10 cellular contexts compared by ENCODE assay signal in the genomic region with DNA sequence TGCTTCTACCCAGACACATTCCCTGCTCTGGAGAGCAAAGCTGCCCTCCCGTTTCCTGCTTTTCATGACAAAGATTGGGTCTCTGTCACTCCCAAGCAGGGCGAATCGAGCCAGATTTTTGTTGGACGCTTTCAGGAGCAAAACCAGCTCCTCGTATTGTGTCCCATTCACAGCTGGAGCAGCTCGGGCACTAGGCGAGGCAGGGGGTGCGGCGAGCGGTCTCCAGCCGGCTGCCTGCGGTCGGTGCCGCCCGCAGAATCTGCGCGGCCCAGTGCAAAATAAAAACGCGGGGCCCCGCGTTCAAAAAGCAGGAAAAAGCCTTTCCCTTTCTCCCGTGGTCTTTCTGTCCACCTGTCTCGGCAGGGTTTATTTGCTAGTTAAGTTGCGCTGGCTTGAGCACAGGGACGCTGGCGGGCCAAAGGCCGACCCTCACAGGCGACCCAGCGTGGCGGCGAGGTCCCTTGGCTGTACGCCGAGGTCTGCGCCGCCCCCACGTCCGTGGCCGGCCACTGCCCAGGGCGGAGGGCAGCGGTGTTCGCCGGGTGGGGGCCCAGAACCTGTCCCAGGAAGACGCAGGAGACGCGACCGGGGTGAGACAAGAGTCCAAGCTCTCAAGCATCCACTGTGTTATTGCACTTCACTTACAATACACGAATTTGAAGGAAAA.
DNase-seq lines count a peak whose midpoint lies in the region; ATAC-seq and TF ChIP-seq lines count a peak whose summit lies in the region.
"Had no signal": no experiment of that assay in that cellular context is flagged by ENCODE, and none has a peak within 500 bp of the region (broad histone marks: within the 10 kb centered on the region; RNA-seq: fewer than 3 reads in every experiment).

No MANE protein-coding gene starts in this region.

- H4K20me1 ChIP-seq in GM23338 (replicated peaks; ENCODE audit: insufficient read depth) = no peaks in the 10 kb centered on the region

- peaks cover 39% of the 10 kb centered on the region for H3K27me3 ChIP-seq in GM23338 (ENCODE audit: insufficient read depth)
- H3K27me3 ChIP-seq in iPS-15b (ENCODE audit: control insufficient read depth, insufficient read depth, low read length) = peaks cover 36% of the 10 kb centered on the region

- H3K36me3 Mint-ChIP-seq in GM23338 (ENCODE audit: low read depth) = no peaks in the 10 kb centered on the region

- peaks cover 11% of the 10 kb centered on the region for H3K4me1 ChIP-seq in GM23338 (ENCODE audit: insufficient read depth)
- H3K4me1 ChIP-seq in iPS-15b (ENCODE audit: control insufficient read depth, insufficient read depth, low read length) = peaks cover 3% of the 10 kb centered on the region

- no peaks in the 10 kb centered on the region; the same call in 2 of the 3 replicates for H3K9me3 Mint-ChIP-seq in GM23338

- H3K4me3 Mint-ChIP-seq in GM23338 = peak overlapping the region; percentile 79

- peak overlapping the region; percentile 98 for H2AFZ ChIP-seq in GM23338

- peaks cover 18% of the 10 kb centered on the region for H3K27me3 Mint-ChIP-seq in GM23338 (ENCODE audit: insufficient read depth, low read depth, poor library complexity)

- H3K9ac ChIP-seq in iPS-15b (ENCODE audit: low read depth, low read length) = peak overlapping the region; percentile 37

- H3K36me3 ChIP-seq in GM23338 (ENCODE audit: insufficient read depth) (peaks cover 6% of the 10 kb centered on the region; the same call in 1 of the 2 replicates), iPS-15b (ENCODE audit: control insufficient read depth, insufficient read depth, low read length) (no peaks in the 10 kb centered on the region)

- H3K79me2 ChIP-seq in GM23338 (replicated peaks; ENCODE audit: insufficient read depth) = no peaks in the 10 kb centered on the region

- no peak overlapping the region for H3K27ac Mint-ChIP-seq in GM23338

- peak overlapping the region; percentile 96 for H3K4me2 ChIP-seq in GM23338

- H3K4me3 ChIP-seq in GM23338 = peak overlapping the region; percentile 74
- peak overlapping the region; percentile 38 for H3K4me3 ChIP-seq in astrocyte of the spinal cord (ENCODE audit: low read depth, low read length)
- peak overlapping the region; percentile 60 for H3K4me3 ChIP-seq in iPS-15b (ENCODE audit: low read depth, low read length)

- H3K4me1 Mint-ChIP-seq in GM23338 = peaks cover 8% of the 10 kb centered on the region; the same call in 2 of the 3 replicates

- DNase-seq in GM23338 (ENCODE audit: low spot score) (peak; percentile 54), astrocyte of the spinal cord (ENCODE audit: low read depth, low spot score) (peak; percentile 15), sciatic nerve (ENCODE audit: low spot score) (no peak), GF-D8 (lab: John Stamatoyannopoulos, UW) (no peak), midbrain (lab: John Stamatoyannopoulos, UW) (no peak)
- DNase-seq in stimulated activated CD4-positive, alpha-beta T cell treated with anti-CD3 and anti-CD28 coated beads, Interleukin-4, amount 100 ng/mL, for 24 hours = no peak
- no peak for DNase-seq in activated CD4-positive, CD25-positive, alpha-beta regulatory T cell (lab: John Stamatoyannopoulos, UW)
- DNase-seq: foreskin melanocyte, SHP77 treated with DMSO at 0.1 percent for 48 hours had no signal

- no peaks in the 10 kb centered on the region for H3F3A ChIP-seq in GM23338 (replicated peaks; ENCODE audit: low read depth)

- ATAC-seq in GM23338 = peak; percentile 83
- ATAC-seq in sciatic nerve = peak; percentile 60

- H3K27ac ChIP-seq in GM23338 (ENCODE audit: low read depth) = no peak overlapping the region

- 0 out of 2 replicates have a peak, but pooled peaks cover 7% of the 10 kb centered on the region for H3K9me2 ChIP-seq in GM23338 (ENCODE audit: insufficient read depth)

- in situ Hi-C loops in astrocyte of the spinal cord (cut with HindIII; ENCODE audit: low sequenced_read_pairs) = no loop called here

- intact Hi-C loops in sciatic nerve (cut with DNase I) = no loop called here

- H3K9me3 ChIP-seq in iPS-15b (ENCODE audit: control insufficient read depth, insufficient read depth, low read length) = no peaks in the 10 kb centered on the region

- no peak for TF ChIP-seq CTCF in GM23338 (conservative IDR thresholded peaks at IDR 0.05; ENCODE audit: low read depth in 2 of 2)
- no peak for TF ChIP-seq CTCF in astrocyte of the spinal cord (IDR thresholded peaks at IDR 0.05; ENCODE audit: low read depth, low read length)

TF ChIP-seq in GM23338, 12 proteins besides CTCF, POLR2A, EP300 and RAD21 (continues in another document):
- no peak for TF ChIP-seq EZH2phosphoT487 (IDR thresholded peaks at IDR 0.05; ENCODE audit: unreplicated experiment)
- no peak for TF ChIP-seq JUNB (IDR thresholded peaks at IDR 0.05; ENCODE audit: unreplicated experiment)
- no peak for TF ChIP-seq ZNF114 (CRISPR knock-in tag; IDR thresholded peaks at IDR 0.05)
- no peak for TF ChIP-seq CREB1 (CRISPR knock-in tag; IDR thresholded peaks at IDR 0.05; ENCODE audit: low read depth)
- no peak for TF ChIP-seq STAT1 (IDR thresholded peaks at IDR 0.05; ENCODE audit: unreplicated experiment)
- TF ChIP-seq, protein P1, sequence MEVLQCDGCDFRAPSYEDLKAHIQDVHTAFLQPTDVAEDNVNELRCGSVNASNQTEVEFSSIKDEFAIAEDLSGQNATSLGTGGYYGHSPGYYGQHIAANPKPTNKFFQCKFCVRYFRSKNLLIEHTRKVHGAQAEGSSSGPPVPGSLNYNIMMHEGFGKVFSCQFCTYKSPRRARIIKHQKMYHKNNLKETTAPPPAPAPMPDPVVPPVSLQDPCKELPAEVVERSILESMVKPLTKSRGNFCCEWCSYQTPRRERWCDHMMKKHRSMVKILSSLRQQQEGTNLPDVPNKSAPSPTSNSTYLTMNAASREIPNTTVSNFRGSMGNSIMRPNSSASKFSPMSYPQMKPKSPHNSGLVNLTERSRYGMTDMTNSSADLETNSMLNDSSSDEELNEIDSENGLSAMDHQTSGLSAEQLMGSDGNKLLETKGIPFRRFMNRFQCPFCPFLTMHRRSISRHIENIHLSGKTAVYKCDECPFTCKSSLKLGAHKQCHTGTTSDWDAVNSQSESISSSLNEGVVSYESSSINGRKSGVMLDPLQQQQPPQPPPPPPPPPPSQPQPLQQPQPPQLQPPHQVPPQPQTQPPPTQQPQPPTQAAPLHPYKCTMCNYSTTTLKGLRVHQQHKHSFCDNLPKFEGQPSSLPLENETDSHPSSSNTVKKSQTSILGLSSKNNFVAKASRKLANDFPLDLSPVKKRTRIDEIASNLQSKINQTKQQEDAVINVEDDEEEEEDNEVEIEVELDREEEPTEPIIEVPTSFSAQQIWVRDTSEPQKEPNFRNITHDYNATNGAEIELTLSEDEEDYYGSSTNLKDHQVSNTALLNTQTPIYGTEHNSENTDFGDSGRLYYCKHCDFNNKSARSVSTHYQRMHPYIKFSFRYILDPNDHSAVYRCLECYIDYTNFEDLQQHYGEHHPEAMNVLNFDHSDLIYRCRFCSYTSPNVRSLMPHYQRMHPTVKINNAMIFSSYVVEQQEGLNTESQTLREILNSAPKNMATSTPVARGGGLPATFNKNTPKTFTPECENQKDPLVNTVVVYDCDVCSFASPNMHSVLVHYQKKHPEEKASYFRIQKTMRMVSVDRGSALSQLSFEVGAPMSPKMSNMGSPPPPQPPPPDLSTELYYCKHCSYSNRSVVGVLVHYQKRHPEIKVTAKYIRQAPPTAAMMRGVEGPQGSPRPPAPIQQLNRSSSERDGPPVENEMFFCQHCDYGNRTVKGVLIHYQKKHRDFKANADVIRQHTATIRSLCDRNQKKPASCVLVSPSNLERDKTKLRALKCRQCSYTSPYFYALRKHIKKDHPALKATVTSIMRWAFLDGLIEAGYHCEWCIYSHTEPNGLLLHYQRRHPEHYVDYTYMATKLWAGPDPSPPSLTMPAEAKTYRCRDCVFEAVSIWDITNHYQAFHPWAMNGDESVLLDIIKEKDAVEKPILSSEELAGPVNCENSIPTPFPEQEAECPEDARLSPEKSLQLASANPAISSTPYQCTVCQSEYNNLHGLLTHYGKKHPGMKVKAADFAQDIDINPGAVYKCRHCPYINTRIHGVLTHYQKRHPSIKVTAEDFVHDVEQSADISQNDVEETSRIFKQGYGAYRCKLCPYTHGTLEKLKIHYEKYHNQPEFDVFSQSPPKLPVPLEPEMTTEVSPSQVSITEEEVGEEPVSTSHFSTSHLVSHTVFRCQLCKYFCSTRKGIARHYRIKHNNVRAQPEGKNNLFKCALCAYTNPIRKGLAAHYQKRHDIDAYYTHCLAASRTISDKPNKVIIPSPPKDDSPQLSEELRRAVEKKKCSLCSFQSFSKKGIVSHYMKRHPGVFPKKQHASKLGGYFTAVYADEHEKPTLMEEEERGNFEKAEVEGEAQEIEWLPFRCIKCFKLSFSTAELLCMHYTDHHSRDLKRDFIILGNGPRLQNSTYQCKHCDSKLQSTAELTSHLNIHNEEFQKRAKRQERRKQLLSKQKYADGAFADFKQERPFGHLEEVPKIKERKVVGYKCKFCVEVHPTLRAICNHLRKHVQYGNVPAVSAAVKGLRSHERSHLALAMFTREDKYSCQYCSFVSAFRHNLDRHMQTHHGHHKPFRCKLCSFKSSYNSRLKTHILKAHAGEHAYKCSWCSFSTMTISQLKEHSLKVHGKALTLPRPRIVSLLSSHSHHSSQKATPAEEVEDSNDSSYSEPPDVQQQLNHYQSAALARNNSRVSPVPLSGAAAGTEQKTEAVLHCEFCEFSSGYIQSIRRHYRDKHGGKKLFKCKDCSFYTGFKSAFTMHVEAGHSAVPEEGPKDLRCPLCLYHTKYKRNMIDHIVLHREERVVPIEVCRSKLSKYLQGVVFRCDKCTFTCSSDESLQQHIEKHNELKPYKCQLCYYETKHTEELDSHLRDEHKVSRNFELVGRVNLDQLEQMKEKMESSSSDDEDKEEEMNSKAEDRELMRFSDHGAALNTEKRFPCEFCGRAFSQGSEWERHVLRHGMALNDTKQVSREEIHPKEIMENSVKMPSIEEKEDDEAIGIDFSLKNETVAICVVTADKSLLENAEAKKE (CRISPR knock-in tag; IDR thresholded peaks at IDR 0.05) = no peak
- TF ChIP-seq POLR2AphosphoS5 (IDR thresholded peaks at IDR 0.05; ENCODE audit: low read depth) = no peak
- TF ChIP-seq, protein P2, sequence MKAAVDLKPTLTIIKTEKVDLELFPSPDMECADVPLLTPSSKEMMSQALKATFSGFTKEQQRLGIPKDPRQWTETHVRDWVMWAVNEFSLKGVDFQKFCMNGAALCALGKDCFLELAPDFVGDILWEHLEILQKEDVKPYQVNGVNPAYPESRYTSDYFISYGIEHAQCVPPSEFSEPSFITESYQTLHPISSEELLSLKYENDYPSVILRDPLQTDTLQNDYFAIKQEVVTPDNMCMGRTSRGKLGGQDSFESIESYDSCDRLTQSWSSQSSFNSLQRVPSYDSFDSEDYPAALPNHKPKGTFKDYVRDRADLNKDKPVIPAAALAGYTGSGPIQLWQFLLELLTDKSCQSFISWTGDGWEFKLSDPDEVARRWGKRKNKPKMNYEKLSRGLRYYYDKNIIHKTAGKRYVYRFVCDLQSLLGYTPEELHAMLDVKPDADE (IDR thresholded peaks at IDR 0.05) = no peak
- TF ChIP-seq ZNF331 (CRISPR knock-in tag; IDR thresholded peaks at IDR 0.05; ENCODE audit: low read depth) = no peak
- no peak for TF ChIP-seq NANOG (IDR thresholded peaks at IDR 0.05; ENCODE audit: borderline replicate concordance)
- TF ChIP-seq EZH2 (IDR thresholded peaks at IDR 0.05; ENCODE audit: low read depth, unreplicated experiment) = no peak

Comparison
In these comparisons a context has a peak if more than half of its experiments do, and no peak if none do; other contexts are left out.
1. DNase-seq: peak in GM23338 (single experiment) and astrocyte of the spinal cord (single experiment); none in sciatic nerve (single experiment), GF-D8 (single experiment), stimulated activated CD4-positive, alpha-beta T cell treated with anti-CD3 and anti-CD28 coated beads, Interleukin-4, amount 100 ng/mL, for 24 hours (single experiment), activated CD4-positive, CD25-positive, alpha-beta regulatory T cell (0 of 4) and midbrain (single experiment).
2. Peak in every context shown above with its lines, with median percentiles within 50 percentile points of each other: H3K4me3 ChIP-seq.